In genomic region chr12:7046383-7047143, GRCh38 we compare ENCODE assay signal across 1 cellular context.
TF ChIP-seq lines count a peak whose summit lies in the region.

No MANE protein-coding gene starts in this region.

TF ChIP-seq in HepG2, 621 proteins besides CTCF, POLR2A, EP300 and RAD21:
- TF ChIP-seq ZKSCAN1 (IDR thresholded peaks at IDR 0.05; ENCODE audit: low read length) (0 out of 2 replicates have a peak, but pooled peaks have one; percentile 56), DBP (CRISPR knock-in tag; IDR thresholded peaks at IDR 0.05; ENCODE audit: not compliant biosample characterization) (no peak)
